Comparison of ENCODE assay signal across 1 cellular context in genomic region chr17:29179232-29180036, GRCh38.
A peak's percentile ranks its signal among the peaks of the same experiment; 100 is the strongest.
TF ChIP-seq lines count a peak whose summit lies in the region.

No MANE protein-coding gene starts in this region.

TF ChIP-seq in HepG2, 621 proteins besides CTCF, POLR2A, EP300 and RAD21 (continued from another document and continues in another):
- TF ChIP-seq, protein P1, sequence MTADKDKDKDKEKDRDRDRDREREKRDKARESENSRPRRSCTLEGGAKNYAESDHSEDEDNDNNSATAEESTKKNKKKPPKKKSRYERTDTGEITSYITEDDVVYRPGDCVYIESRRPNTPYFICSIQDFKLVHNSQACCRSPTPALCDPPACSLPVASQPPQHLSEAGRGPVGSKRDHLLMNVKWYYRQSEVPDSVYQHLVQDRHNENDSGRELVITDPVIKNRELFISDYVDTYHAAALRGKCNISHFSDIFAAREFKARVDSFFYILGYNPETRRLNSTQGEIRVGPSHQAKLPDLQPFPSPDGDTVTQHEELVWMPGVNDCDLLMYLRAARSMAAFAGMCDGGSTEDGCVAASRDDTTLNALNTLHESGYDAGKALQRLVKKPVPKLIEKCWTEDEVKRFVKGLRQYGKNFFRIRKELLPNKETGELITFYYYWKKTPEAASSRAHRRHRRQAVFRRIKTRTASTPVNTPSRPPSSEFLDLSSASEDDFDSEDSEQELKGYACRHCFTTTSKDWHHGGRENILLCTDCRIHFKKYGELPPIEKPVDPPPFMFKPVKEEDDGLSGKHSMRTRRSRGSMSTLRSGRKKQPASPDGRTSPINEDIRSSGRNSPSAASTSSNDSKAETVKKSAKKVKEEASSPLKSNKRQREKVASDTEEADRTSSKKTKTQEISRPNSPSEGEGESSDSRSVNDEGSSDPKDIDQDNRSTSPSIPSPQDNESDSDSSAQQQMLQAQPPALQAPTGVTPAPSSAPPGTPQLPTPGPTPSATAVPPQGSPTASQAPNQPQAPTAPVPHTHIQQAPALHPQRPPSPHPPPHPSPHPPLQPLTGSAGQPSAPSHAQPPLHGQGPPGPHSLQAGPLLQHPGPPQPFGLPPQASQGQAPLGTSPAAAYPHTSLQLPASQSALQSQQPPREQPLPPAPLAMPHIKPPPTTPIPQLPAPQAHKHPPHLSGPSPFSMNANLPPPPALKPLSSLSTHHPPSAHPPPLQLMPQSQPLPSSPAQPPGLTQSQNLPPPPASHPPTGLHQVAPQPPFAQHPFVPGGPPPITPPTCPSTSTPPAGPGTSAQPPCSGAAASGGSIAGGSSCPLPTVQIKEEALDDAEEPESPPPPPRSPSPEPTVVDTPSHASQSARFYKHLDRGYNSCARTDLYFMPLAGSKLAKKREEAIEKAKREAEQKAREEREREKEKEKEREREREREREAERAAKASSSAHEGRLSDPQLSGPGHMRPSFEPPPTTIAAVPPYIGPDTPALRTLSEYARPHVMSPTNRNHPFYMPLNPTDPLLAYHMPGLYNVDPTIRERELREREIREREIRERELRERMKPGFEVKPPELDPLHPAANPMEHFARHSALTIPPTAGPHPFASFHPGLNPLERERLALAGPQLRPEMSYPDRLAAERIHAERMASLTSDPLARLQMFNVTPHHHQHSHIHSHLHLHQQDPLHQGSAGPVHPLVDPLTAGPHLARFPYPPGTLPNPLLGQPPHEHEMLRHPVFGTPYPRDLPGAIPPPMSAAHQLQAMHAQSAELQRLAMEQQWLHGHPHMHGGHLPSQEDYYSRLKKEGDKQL (CRISPR knock-in tag; IDR thresholded peaks at IDR 0.05; ENCODE audit: low read depth): no peak
- TF ChIP-seq CREM (IDR thresholded peaks at IDR 0.05) (peak; percentile 41; the same call in 1 of the 2 replicates), CREM (CRISPR knock-in tag; IDR thresholded peaks at IDR 0.05) (no peak), ZNF850 (CRISPR knock-in tag; conservative IDR thresholded peaks at IDR 0.05) (no peak), RFXAP (CRISPR knock-in tag; IDR thresholded peaks at IDR 0.05; ENCODE audit: borderline replicate concordance) (no peak), ARID3A (IDR thresholded peaks at IDR 0.05; ENCODE audit: low read depth, low read length) (no peak), REPIN1 (CRISPR knock-in tag; IDR thresholded peaks at IDR 0.05; ENCODE audit: borderline replicate concordance, low read depth) (no peak), ZMYM4 (CRISPR knock-in tag; IDR thresholded peaks at IDR 0.05) (0 out of 2 replicates have a peak, but pooled peaks have one; percentile 33), HIVEP1 (CRISPR knock-in tag; IDR thresholded peaks at IDR 0.05) (peak; percentile 63; the same call in 1 of the 2 replicates), EEA1 (CRISPR knock-in tag; IDR thresholded peaks at IDR 0.05; ENCODE audit: borderline replicate concordance) (no peak), CHCHD3 (CRISPR knock-in tag; IDR thresholded peaks at IDR 0.05) (no peak), ZNF629 (CRISPR knock-in tag; conservative IDR thresholded peaks at IDR 0.05) (no peak), PAX8 (CRISPR knock-in tag; IDR thresholded peaks at IDR 0.05; ENCODE audit: borderline replicate concordance) (no peak), ZNF350 (CRISPR knock-in tag; IDR thresholded peaks at IDR 0.05; ENCODE audit: borderline replicate concordance, low read depth) (peak; percentile 68), GLMP (CRISPR knock-in tag; IDR thresholded peaks at IDR 0.05; ENCODE audit: borderline replicate concordance) (no peak), ZBTB3 (CRISPR knock-in tag; IDR thresholded peaks at IDR 0.05; ENCODE audit: borderline replicate concordance, low read depth) (no peak), ZNF503 (CRISPR knock-in tag; IDR thresholded peaks at IDR 0.05) (0 out of 2 replicates have a peak, but pooled peaks have one; percentile 24), MLXIP (CRISPR knock-in tag; IDR thresholded peaks at IDR 0.05; ENCODE audit: borderline replicate concordance) (0 out of 2 replicates have a peak, but pooled peaks have one; percentile 13), KMT2B (CRISPR knock-in tag; IDR thresholded peaks at IDR 0.05) (no peak), ZSCAN25 (CRISPR knock-in tag; IDR thresholded peaks at IDR 0.05) (peak; percentile 91), SYNCRIP (IDR thresholded peaks at IDR 0.05; ENCODE audit: insufficient read depth, low read depth, low read length) (no peak)
- TF ChIP-seq, protein P2, sequence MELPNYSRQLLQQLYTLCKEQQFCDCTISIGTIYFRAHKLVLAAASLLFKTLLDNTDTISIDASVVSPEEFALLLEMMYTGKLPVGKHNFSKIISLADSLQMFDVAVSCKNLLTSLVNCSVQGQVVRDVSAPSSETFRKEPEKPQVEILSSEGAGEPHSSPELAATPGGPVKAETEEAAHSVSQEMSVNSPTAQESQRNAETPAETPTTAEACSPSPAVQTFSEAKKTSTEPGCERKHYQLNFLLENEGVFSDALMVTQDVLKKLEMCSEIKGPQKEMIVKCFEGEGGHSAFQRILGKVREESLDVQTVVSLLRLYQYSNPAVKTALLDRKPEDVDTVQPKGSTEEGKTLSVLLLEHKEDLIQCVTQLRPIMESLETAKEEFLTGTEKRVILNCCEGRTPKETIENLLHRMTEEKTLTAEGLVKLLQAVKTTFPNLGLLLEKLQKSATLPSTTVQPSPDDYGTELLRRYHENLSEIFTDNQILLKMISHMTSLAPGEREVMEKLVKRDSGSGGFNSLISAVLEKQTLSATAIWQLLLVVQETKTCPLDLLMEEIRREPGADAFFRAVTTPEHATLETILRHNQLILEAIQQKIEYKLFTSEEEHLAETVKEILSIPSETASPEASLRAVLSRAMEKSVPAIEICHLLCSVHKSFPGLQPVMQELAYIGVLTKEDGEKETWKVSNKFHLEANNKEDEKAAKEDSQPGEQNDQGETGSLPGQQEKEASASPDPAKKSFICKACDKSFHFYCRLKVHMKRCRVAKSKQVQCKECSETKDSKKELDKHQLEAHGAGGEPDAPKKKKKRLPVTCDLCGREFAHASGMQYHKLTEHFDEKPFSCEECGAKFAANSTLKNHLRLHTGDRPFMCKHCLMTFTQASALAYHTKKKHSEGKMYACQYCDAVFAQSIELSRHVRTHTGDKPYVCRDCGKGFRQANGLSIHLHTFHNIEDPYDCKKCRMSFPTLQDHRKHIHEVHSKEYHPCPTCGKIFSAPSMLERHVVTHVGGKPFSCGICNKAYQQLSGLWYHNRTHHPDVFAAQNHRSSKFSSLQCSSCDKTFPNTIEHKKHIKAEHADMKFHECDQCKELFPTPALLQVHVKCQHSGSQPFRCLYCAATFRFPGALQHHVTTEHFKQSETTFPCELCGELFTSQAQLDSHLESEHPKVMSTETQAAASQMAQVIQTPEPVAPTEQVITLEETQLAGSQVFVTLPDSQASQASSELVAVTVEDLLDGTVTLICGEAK (IDR thresholded peaks at IDR 0.05): no peak
- TF ChIP-seq, protein P2 (CRISPR knock-in tag; IDR thresholded peaks at IDR 0.05): no peak
- TF ChIP-seq, protein P3, sequence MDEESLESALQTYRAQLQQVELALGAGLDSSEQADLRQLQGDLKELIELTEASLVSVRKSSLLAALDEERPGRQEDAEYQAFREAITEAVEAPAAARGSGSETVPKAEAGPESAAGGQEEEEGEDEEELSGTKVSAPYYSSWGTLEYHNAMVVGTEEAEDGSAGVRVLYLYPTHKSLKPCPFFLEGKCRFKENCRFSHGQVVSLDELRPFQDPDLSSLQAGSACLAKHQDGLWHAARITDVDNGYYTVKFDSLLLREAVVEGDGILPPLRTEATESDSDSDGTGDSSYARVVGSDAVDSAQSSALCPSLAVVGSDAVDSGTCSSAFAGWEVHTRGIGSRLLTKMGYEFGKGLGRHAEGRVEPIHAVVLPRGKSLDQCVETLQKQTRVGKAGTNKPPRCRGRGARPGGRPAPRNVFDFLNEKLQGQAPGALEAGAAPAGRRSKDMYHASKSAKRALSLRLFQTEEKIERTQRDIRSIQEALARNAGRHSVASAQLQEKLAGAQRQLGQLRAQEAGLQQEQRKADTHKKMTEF (CRISPR knock-in tag; IDR thresholded peaks at IDR 0.05): peak; percentile 55; the same call in 1 of the 2 replicates
- TF ChIP-seq, protein P4, sequence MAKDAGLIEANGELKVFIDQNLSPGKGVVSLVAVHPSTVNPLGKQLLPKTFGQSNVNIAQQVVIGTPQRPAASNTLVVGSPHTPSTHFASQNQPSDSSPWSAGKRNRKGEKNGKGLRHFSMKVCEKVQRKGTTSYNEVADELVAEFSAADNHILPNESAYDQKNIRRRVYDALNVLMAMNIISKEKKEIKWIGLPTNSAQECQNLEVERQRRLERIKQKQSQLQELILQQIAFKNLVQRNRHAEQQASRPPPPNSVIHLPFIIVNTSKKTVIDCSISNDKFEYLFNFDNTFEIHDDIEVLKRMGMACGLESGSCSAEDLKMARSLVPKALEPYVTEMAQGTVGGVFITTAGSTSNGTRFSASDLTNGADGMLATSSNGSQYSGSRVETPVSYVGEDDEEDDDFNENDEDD (CRISPR knock-in tag; IDR thresholded peaks at IDR 0.05; ENCODE audit: borderline replicate concordance): no peak
- TF ChIP-seq, protein P5, sequence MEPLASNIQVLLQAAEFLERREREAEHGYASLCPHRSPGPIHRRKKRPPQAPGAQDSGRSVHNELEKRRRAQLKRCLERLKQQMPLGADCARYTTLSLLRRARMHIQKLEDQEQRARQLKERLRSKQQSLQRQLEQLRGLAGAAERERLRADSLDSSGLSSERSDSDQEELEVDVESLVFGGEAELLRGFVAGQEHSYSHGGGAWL (CRISPR knock-in tag; IDR thresholded peaks at IDR 0.05): peak; percentile 58; the same call in 1 of the 2 replicates
